9 cellular contexts compared by ENCODE assay signal in the genomic region with DNA sequence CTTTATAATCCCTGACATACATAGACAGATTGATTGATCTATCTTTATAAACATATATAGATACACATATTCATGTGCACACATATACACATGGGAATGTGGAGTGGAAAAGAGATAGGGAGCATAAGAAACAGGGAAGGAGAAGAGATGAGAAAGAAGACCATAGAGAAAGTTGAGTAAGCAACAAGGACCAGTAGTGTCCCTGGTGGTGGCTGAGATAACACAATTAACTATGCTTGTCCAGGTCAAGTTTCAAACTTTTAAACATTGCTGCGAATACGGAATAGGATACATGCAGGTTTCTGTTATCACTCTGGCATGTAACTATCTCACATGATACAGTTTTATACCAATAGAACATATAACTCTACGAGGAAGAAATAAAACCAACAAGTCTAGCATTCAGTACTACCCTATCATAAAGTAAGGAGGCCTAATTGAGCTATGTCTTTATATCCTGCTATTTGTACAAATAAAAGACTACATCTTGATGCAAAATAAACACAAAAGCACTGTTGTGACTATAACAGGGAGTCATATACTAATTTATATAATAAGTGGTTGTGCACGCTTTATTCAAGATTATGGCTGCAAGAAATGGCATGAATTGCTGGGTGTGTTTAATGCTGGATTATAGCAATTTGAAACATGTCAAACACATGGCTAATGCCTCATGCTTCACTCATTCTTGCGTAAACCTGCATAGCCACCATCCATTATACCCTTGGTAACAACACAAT. TPM values are rescaled to one million over a fixed set of nuclear protein-coding genes. Genes with fewer than 3 reads are reported as not detected.
DNase-seq lines count a peak whose midpoint lies in the region; ATAC-seq and TF ChIP-seq lines count a peak whose summit lies in the region.
"Had no signal": no experiment of that assay in that cellular context is flagged by ENCODE, and none has a peak within 500 bp of the region (broad histone marks: within the 10 kb centered on the region; RNA-seq: fewer than 3 reads in every experiment).

No MANE protein-coding gene starts in this region.

- no peaks in the 10 kb centered on the region for H3K36me3 ChIP-seq in gastrocnemius medialis

- H3K4me1 Mint-ChIP-seq in endothelial cell (ENCODE audit: unreplicated experiment), result peaks cover 2% of the 10 kb centered on the region

- in situ Hi-C loops in gastrocnemius medialis (cut with MboI; ENCODE audit: low sequenced_read_pairs in 4 of 4), result loop anchor here in 3 of 4 donors (25.0 kb wide), 2 partner anchors 335 to 510 kb away; a partner anchor contains a TSS

- no peaks in the 10 kb centered on the region for H3K9me3 ChIP-seq in gastrocnemius medialis

- no peak for TF ChIP-seq POLR2A in gastrocnemius medialis (IDR thresholded peaks at IDR 0.05)

- no peak overlapping the region for H3K4me3 Mint-ChIP-seq in endothelial cell (ENCODE audit: unreplicated experiment)
- H3K4me3 Mint-ChIP-seq: T-helper 1 cell treated with Interleukin-12 subunit alpha and Interleukin-12 subunit beta and Interleukin-4 antibody, amounts not matched to agents 30 μg/mL and 1 μg/mL, for 36 hours had no signal

- no peak overlapping the region for H3K27ac Mint-ChIP-seq in endothelial cell (ENCODE audit: unreplicated experiment)
- H3K27ac Mint-ChIP-seq: T-helper 1 cell treated with Interleukin-12 subunit alpha and Interleukin-12 subunit beta and Interleukin-4 antibody, amounts not matched to agents 30 μg/mL and 1 μg/mL, for 36 hours had no signal

- intact Hi-C loops in gastrocnemius medialis (cut with DNase I; ENCODE audit: low total_unique reads), result no loop called here

- H3K27me3 Mint-ChIP-seq in endothelial cell (ENCODE audit: unreplicated experiment), result no peaks in the 10 kb centered on the region

- H3K4me1 ChIP-seq in gastrocnemius medialis, result peaks cover 44 to 67% of the 10 kb centered on the region in 2 donors

- no peaks in the 10 kb centered on the region for H3K36me3 Mint-ChIP-seq in endothelial cell (ENCODE audit: low read depth, unreplicated experiment)

- ATAC-seq in gastrocnemius medialis, result peak; percentile 41 to 75

- DNase-seq in NCI-H146 (lab: John Stamatoyannopoulos, UW) (peak; percentile 21), NCI-H146 treated with DMSO at 0.1 percent for 48 hours (lab: John Stamatoyannopoulos, UW; ENCODE audit: unreplicated experiment) (no peak), NCI-H1930 (lab: John Stamatoyannopoulos, UW) (peak; percentile 86 to 90), endothelial cell (ENCODE audit: low spot score) (no peak), gastrocnemius medialis (no peak), LoVo (ENCODE audit: low spot score) (no peak)
- DNase-seq in stimulated activated CD4-positive, alpha-beta T cell treated with anti-CD3 and anti-CD28 coated beads, Interleukin-1b, Interleukin-23, amount 100 ng/mL, for 48 hours, result no peak
- DNase-seq in stimulated activated CD4-positive, alpha-beta T cell treated with anti-CD3 and anti-CD28 coated beads, Interleukin-4, amount 100 ng/mL, for 1 hour, result no peak

- no peaks in the 10 kb centered on the region for H3K27me3 ChIP-seq in gastrocnemius medialis

- H3K9me3 Mint-ChIP-seq in endothelial cell (ENCODE audit: unreplicated experiment), result no peaks in the 10 kb centered on the region
- H3K9me3 Mint-ChIP-seq: T-helper 1 cell treated with Interleukin-12 subunit alpha and Interleukin-12 subunit beta and Interleukin-4 antibody, amounts not matched to agents 30 μg/mL and 1 μg/mL, for 36 hours had no signal

- TF ChIP-seq CTCF in endothelial cell (IDR thresholded peaks at IDR 0.05; ENCODE audit: unreplicated experiment) (peak; percentile 37), gastrocnemius medialis (IDR thresholded peaks at IDR 0.05 in 4 of 5, conservative IDR thresholded peaks at IDR 0.05 in 1 of 5) (peak in 3 of 5 experiments; percentile 12 to 50 (median 37))

- peak overlapping the region in 3 of 4 donors; percentile 6 to 57 (median 19) for H3K27ac ChIP-seq in gastrocnemius medialis

- no peak overlapping the region for H3K4me3 ChIP-seq in gastrocnemius medialis

RNA-seq across cellular contexts. Expression of a gene that starts 8.0 kb away (rescaled TPM):
- total RNA-seq in endothelial cell (ENCODE audit: unreplicated experiment) (9.1 TPM), gastrocnemius medialis (10 to 100 TPM in 1 of 4 donors, 1 to 10 TPM in 3; 4.9 to 16.9 (median 7.5) TPM)

Comparison
In these comparisons a context has a peak if more than half of its experiments do, and no peak if none do; other contexts are left out.
1. DNase-seq: peak in NCI-H146 (single experiment) and NCI-H1930 (2 of 2); none in NCI-H146 treated with DMSO at 0.1 percent for 48 hours (single experiment), endothelial cell (single experiment), gastrocnemius medialis (0 of 2), LoVo (single experiment), stimulated activated CD4-positive, alpha-beta T cell treated with anti-CD3 and anti-CD28 coated beads, Interleukin-1b, Interleukin-23, amount 100 ng/mL, for 48 hours (single experiment) and stimulated activated CD4-positive, alpha-beta T cell treated with anti-CD3 and anti-CD28 coated beads, Interleukin-4, amount 100 ng/mL, for 1 hour (single experiment).